Comparison of ENCODE assay signal across 19 cellular contexts in genomic region chrX:121546317-121546716, GRCh38.
DNase-seq lines count a peak whose midpoint lies in the region; ATAC-seq lines count a peak whose summit lies in the region.
"Had no signal": no experiment of that assay in that cellular context is flagged by ENCODE, and none has a peak within 500 bp of the region (broad histone marks: within the 10 kb centered on the region; RNA-seq: fewer than 3 reads in every experiment).

No MANE protein-coding gene starts in this region.

- DNase-seq in activated T-cell treated with anti-CD3 and anti-CD28 coated beads for 4 hours (no peak), NCI-H524 treated with DMSO at 0.1 percent for 48 hours (lab: John Stamatoyannopoulos, UW) (no peak), substantia nigra (lab: John Stamatoyannopoulos, UW) (no peak)
- DNase-seq in activated naive CD4-positive, alpha-beta T cell treated with anti-CD3 and anti-CD28 coated beads, Interleukin-2, amount 50 U/mL, for 16 hours = no peak
- DNase-seq: AML-193; CD4-positive, alpha-beta T cell; DMS153; DMS79; GDM1; GOT3; H7; HFFc6; Kasumi-1; KG1 had no signal

- ATAC-seq in GM18511 (IDR thresholded peaks at IDR 0.05; ENCODE audit: unreplicated experiment) = peak; percentile 68
- peak; percentile 59 for ATAC-seq in GM21529 (IDR thresholded peaks at IDR 0.05; ENCODE audit: unreplicated experiment)
- peak; percentile 71 for ATAC-seq in HG02885 (IDR thresholded peaks at IDR 0.05; ENCODE audit: poor library complexity, unreplicated experiment)
- ATAC-seq: HCT116 had no signal

- H3K27ac ChIP-seq in substantia nigra (ENCODE audit: low read depth, low read length, poor library complexity, severe bottlenecking) = no peak overlapping the region
- H3K27ac ChIP-seq: C4-2B had no signal
